In genomic region chr3:104044002-104044401, GRCh38 we compare ENCODE assay signal across 19 cellular contexts.
DNase-seq lines count a peak whose midpoint lies in the region; ATAC-seq, FAIRE-seq and TF ChIP-seq lines count a peak whose summit lies in the region.
"Had no signal": no experiment of that assay in that cellular context is flagged by ENCODE, and none has a peak within 500 bp of the region (broad histone marks: within the 10 kb centered on the region; RNA-seq: fewer than 3 reads in every experiment).

No MANE protein-coding gene starts in this region.

- DNase-seq in SK-N-SH (no peak), NCI-H226 (peak; percentile 27), bronchial epithelial cell (ENCODE audit: low read depth) (peak; percentile 33), CD1c-positive myeloid dendritic cell (ENCODE audit: extremely low spot score) (no peak), NCI-H187 (lab: John Stamatoyannopoulos, UW) (no peak)
- no peak for DNase-seq in activated naive CD8-positive, alpha-beta T cell treated with anti-CD3 and anti-CD28 coated beads for 36 hours
- no peak for DNase-seq in CD8-positive, alpha-beta memory T cell
- DNase-seq: CD8-positive, alpha-beta T cell; DMS79 treated with DMSO at 0.1 percent for 48 hours; MV-4-11; NCI-H187 treated with DMSO at 0.1 percent for 48 hours; NCI-H345; NCI-H524 treated with DMSO at 0.1 percent for 48 hours had no signal

- H3K4me3 ChIP-seq in SK-N-SH (ENCODE audit: low read depth in 2 of 2, low read length in 1 of 2) (no peak overlapping the region), bronchial epithelial cell (ENCODE audit: low read depth, low read length) (no peak overlapping the region)
- no peak overlapping the region for H3K4me3 ChIP-seq in CD8-positive, alpha-beta memory T cell (ENCODE audit: low read length)
- H3K4me3 ChIP-seq: A549, BLaER1, K562 had no signal

- no peaks in the 10 kb centered on the region for H3K79me2 ChIP-seq in SK-N-SH (ENCODE audit: insufficient read depth)

- TF ChIP-seq CTCF in SK-N-SH (IDR thresholded peaks at IDR 0.05) (no peak), bronchial epithelial cell (IDR thresholded peaks at IDR 0.05; ENCODE audit: insufficient read depth, low read length, severe bottlenecking) (no peak)

- CTCF ChIA-PET in SK-N-SH (lab: Yijun Ruan, JAX): no interaction called here
- CTCF ChIA-PET in CD8-positive, alpha-beta memory T cell (lab: Charles Lee): no interaction called here

- H3K27me3 ChIP-seq in SK-N-SH (ENCODE audit: insufficient read depth): no peaks in the 10 kb centered on the region
- no peaks in the 10 kb centered on the region for H3K27me3 ChIP-seq in bronchial epithelial cell (ENCODE audit: control insufficient read depth, insufficient read depth, low read length)
- no peaks in the 10 kb centered on the region for H3K27me3 ChIP-seq in CD8-positive, alpha-beta memory T cell (ENCODE audit: insufficient read depth, low read length, poor library complexity, severe bottlenecking)
- H3K27me3 ChIP-seq: BLaER1 had no signal

- ATAC-seq in SK-N-SH treated with all-trans-retinoic acid at 6 μM for 48 hours: no peak
- ATAC-seq: A549; CD8-positive, alpha-beta T cell; K562 had no signal

- WGBS in SK-N-SH (ENCODE audit: low lambda C conversion rate): 68% methylated on average over 1 of the region's 1 CpG

- no peaks in the 10 kb centered on the region for H3K27me3 Mint-ChIP-seq in activated naive CD8-positive, alpha-beta T cell treated with anti-CD3 and anti-CD28 coated beads for 36 hours
- H3K27me3 Mint-ChIP-seq in CD8-positive, alpha-beta memory T cell: no peaks in the 10 kb centered on the region

- TF ChIP-seq RAD21 in SK-N-SH (IDR thresholded peaks at IDR 0.05; ENCODE audit: low read length): no peak

- H3K36me3 Mint-ChIP-seq in activated naive CD8-positive, alpha-beta T cell treated with anti-CD3 and anti-CD28 coated beads for 36 hours: no peaks in the 10 kb centered on the region
- H3K36me3 Mint-ChIP-seq in CD8-positive, alpha-beta memory T cell: peaks cover 0 to 2% (median 0%) of the 10 kb centered on the region in 3 donors
- H3K36me3 Mint-ChIP-seq: CD8-positive, alpha-beta T cell had no signal

- H3F3A ChIP-seq in SK-N-SH (replicated peaks; ENCODE audit: insufficient read depth): peaks cover 4% of the 10 kb centered on the region

- H3K9me3 Mint-ChIP-seq in activated naive CD8-positive, alpha-beta T cell treated with anti-CD3 and anti-CD28 coated beads for 36 hours: peaks cover 3% of the 10 kb centered on the region
- H3K9me3 Mint-ChIP-seq in CD8-positive, alpha-beta memory T cell: peaks cover 2 to 10% (median 3%) of the 10 kb centered on the region in 5 donors

- no peak overlapping the region for H3K9ac ChIP-seq in SK-N-SH
- H3K9ac ChIP-seq: BLaER1 had no signal

- H3K36me3 ChIP-seq in SK-N-SH (replicated peaks in 1 of 2; ENCODE audit: control insufficient read depth in 1 of 2, insufficient read depth in 2 of 2, low read length in 1 of 2) (no peaks in the 10 kb centered on the region), bronchial epithelial cell (ENCODE audit: control insufficient read depth, insufficient read depth, low read length) (no peaks in the 10 kb centered on the region)
- no peaks in the 10 kb centered on the region for H3K36me3 ChIP-seq in CD8-positive, alpha-beta memory T cell (ENCODE audit: insufficient read depth, low read length)
- H3K36me3 ChIP-seq: BLaER1 had no signal

- H3K9me3 ChIP-seq in SK-N-SH: no peaks in the 10 kb centered on the region; the same call in 1 of the 2 replicates
- no peaks in the 10 kb centered on the region for H3K9me3 ChIP-seq in CD8-positive, alpha-beta memory T cell (ENCODE audit: low read length)
- H3K9me3 ChIP-seq: A549, BLaER1 had no signal

- POLR2A ChIA-PET in SK-N-SH (lab: Yijun Ruan, JAX): no interaction called here
- POLR2A ChIA-PET in CD8-positive, alpha-beta memory T cell (lab: Charles Lee): no interaction called here

- no peaks in the 10 kb centered on the region for H4K20me1 ChIP-seq in SK-N-SH (ENCODE audit: insufficient read depth)
- H4K20me1 ChIP-seq: BLaER1 had no signal

- H3K27ac Mint-ChIP-seq in activated naive CD8-positive, alpha-beta T cell treated with anti-CD3 and anti-CD28 coated beads for 36 hours: no peak overlapping the region
- H3K27ac Mint-ChIP-seq in CD8-positive, alpha-beta memory T cell: no peak overlapping the region
- H3K27ac Mint-ChIP-seq: CD8-positive, alpha-beta T cell had no signal

- H3K4me1 Mint-ChIP-seq in activated naive CD8-positive, alpha-beta T cell treated with anti-CD3 and anti-CD28 coated beads for 36 hours: no peaks in the 10 kb centered on the region
- no peaks in the 10 kb centered on the region for H3K4me1 Mint-ChIP-seq in CD8-positive, alpha-beta memory T cell

- TF ChIP-seq EP300 in SK-N-SH (IDR thresholded peaks at IDR 0.05; ENCODE audit: borderline replicate concordance in 1 of 2, low read depth in 1 of 2, low read length in 1 of 2): no peak

- no peak overlapping the region for H3K4me3 Mint-ChIP-seq in activated naive CD8-positive, alpha-beta T cell treated with anti-CD3 and anti-CD28 coated beads for 36 hours
- no peak overlapping the region for H3K4me3 Mint-ChIP-seq in CD8-positive, alpha-beta memory T cell
- H3K4me3 Mint-ChIP-seq: CD8-positive, alpha-beta T cell had no signal

- H2AFZ ChIP-seq in SK-N-SH (ENCODE audit: low read depth): no peak overlapping the region

- no peak overlapping the region for H3K27ac ChIP-seq in SK-N-SH (ENCODE audit: low read depth in 2 of 2, low read length in 1 of 2)
- no peak overlapping the region for H3K27ac ChIP-seq in CD8-positive, alpha-beta memory T cell (ENCODE audit: low read depth, low read length)
- H3K27ac ChIP-seq: A549, BLaER1 had no signal

- no peaks in the 10 kb centered on the region for H3K4me1 ChIP-seq in SK-N-SH (ENCODE audit: control insufficient read depth in 1 of 2, insufficient read depth in 2 of 2, low read depth in 1 of 2, low read length in 1 of 2)
- H3K4me1 ChIP-seq in CD8-positive, alpha-beta memory T cell (ENCODE audit: insufficient read depth, low read length): no peaks in the 10 kb centered on the region
- H3K4me1 ChIP-seq: A549, BLaER1 had no signal

- no peaks in the 10 kb centered on the region for H3K9me2 ChIP-seq in SK-N-SH

- H3K4me2 ChIP-seq in SK-N-SH: no peak overlapping the region
- H3K4me2 ChIP-seq: A549, BLaER1 had no signal

- no peak for FAIRE-seq in bronchial epithelial cell (lab: Jason Lieb, UNC)
- FAIRE-seq: A549, D721Med, G401.6, K562 had no signal

TF ChIP-seq in SK-N-SH, 30 proteins besides CTCF, POLR2A, EP300 and RAD21:
- TF ChIP-seq JUND (IDR thresholded peaks at IDR 0.05) (peak; percentile 32; the same call in 1 of the 2 replicates), FOXJ3 (CRISPR knock-in tag; IDR thresholded peaks at IDR 0.05) (no peak), FOSL2 (IDR thresholded peaks at IDR 0.05; ENCODE audit: borderline replicate concordance, low read depth) (peak; percentile 62; the same call in 1 of the 2 replicates), USF1 (IDR thresholded peaks at IDR 0.05; ENCODE audit: borderline replicate concordance, low read depth) (no peak), TCF12 (IDR thresholded peaks at IDR 0.05) (peak; percentile 14; the same call in 1 of the 2 replicates), MEF2A (IDR thresholded peaks at IDR 0.05; ENCODE audit: borderline replicate concordance, low read depth) (no peak)

TF ChIP-seq in SK-N-SH treated with all-trans-retinoic acid at 6 μM for 48 hours, 23 proteins besides CTCF, POLR2A, EP300 and RAD21:
- TF ChIP-seq PPARA (CRISPR knock-in tag; IDR thresholded peaks at IDR 0.05; ENCODE audit: borderline replicate concordance): no peak
- no peak for TF ChIP-seq SNAI2 (CRISPR knock-in tag; IDR thresholded peaks at IDR 0.05)
- no peak for TF ChIP-seq ARNTL (CRISPR knock-in tag; IDR thresholded peaks at IDR 0.05; ENCODE audit: borderline replicate concordance, low read depth)
- no peak for TF ChIP-seq ZFP30 (CRISPR knock-in tag; IDR thresholded peaks at IDR 0.05)

Comparison
In these comparisons a context has a peak if more than half of its experiments do, and no peak if none do; other contexts are left out.
1. DNase-seq: peak in NCI-H226 (single experiment) and bronchial epithelial cell (single experiment); none in SK-N-SH (single experiment), activated naive CD8-positive, alpha-beta T cell treated with anti-CD3 and anti-CD28 coated beads for 36 hours (single experiment), CD1c-positive myeloid dendritic cell (single experiment), CD8-positive, alpha-beta memory T cell (0 of 5) and NCI-H187 (0 of 2).